1 cellular context compared by ENCODE assay signal in the genomic region with DNA sequence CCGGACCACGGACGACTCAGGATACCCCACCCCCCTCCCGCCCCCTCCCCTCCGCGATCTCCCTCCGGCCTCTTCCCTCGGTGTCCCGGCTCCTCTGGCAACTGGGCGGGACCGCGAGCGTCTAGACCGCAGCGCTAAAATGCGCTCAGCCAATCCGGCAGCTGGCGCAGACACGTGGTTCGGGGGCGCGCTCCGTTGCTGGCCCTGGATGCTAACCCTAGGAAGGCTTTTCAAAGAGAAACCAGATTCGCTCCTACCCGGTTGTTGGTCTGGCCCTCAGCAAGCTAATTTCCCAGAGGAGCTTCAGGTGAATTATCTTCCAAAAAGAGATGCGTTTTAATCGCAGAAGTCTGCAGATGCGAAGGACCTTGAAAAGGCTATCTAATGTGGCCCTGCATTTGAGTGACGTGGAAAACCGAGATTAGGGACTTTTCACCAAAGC.
TF ChIP-seq lines count a peak whose summit lies in the region.

A gene with protein sequence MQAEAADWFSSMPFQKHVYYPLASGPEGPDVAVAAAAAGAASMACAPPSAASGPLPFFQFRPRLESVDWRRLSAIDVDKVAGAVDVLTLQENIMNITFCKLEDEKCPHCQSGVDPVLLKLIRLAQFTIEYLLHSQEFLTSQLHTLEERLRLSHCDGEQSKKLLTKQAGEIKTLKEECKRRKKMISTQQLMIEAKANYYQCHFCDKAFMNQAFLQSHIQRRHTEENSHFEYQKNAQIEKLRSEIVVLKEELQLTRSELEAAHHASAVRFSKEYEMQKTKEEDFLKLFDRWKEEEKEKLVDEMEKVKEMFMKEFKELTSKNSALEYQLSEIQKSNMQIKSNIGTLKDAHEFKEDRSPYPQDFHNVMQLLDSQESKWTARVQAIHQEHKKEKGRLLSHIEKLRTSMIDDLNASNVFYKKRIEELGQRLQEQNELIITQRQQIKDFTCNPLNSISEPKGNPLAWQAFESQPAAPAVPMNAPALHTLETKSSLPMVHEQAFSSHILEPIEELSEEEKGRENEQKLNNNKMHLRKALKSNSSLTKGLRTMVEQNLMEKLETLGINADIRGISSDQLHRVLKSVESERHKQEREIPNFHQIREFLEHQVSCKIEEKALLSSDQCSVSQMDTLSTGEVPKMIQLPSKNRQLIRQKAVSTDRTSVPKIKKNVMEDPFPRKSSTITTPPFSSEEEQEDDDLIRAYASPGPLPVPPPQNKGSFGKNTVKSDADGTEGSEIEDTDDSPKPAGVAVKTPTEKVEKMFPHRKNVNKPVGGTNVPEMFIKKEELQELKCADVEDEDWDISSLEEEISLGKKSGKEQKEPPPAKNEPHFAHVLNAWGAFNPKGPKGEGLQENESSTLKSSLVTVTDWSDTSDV (minus strand): TSS at position 96 of the 442 bp plus-strand sequence. CDS start 2,677 bp downstream, outside the sequence.

TF ChIP-seq in HepG2, 621 proteins besides CTCF, POLR2A, EP300 and RAD21 (continued from another document and continues in another):
- TF ChIP-seq, protein P1, sequence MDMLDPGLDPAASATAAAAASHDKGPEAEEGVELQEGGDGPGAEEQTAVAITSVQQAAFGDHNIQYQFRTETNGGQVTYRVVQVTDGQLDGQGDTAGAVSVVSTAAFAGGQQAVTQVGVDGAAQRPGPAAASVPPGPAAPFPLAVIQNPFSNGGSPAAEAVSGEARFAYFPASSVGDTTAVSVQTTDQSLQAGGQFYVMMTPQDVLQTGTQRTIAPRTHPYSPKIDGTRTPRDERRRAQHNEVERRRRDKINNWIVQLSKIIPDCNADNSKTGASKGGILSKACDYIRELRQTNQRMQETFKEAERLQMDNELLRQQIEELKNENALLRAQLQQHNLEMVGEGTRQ (IDR thresholded peaks at IDR 0.05; ENCODE audit: low read depth, low read length), result peak; percentile 60
- TF ChIP-seq, protein P1 (CRISPR knock-in tag; IDR thresholded peaks at IDR 0.05; ENCODE audit: borderline replicate concordance), result peak; percentile 70; the same call in 1 of the 2 replicates
- TF ChIP-seq KMT2B (CRISPR knock-in tag; IDR thresholded peaks at IDR 0.05) (peak; percentile 72), KDM1A (CRISPR knock-in tag; IDR thresholded peaks at IDR 0.05) (no peak), TP53 (CRISPR knock-in tag; conservative IDR thresholded peaks at IDR 0.05) (no peak), CREM (IDR thresholded peaks at IDR 0.05) (0 out of 2 replicates have a peak, but pooled peaks have one; percentile 15), CREM (CRISPR knock-in tag; IDR thresholded peaks at IDR 0.05) (no peak), ZNF207 (IDR thresholded peaks at IDR 0.05; ENCODE audit: borderline replicate concordance) (no peak), RARG (CRISPR knock-in tag; IDR thresholded peaks at IDR 0.05; ENCODE audit: low read depth) (no peak), ETV6 (CRISPR knock-in tag; conservative IDR thresholded peaks at IDR 0.05) (0 out of 2 replicates have a peak, but pooled peaks have one; percentile 30), MXD4 (CRISPR knock-in tag; IDR thresholded peaks at IDR 0.05) (0 out of 2 replicates have a peak, but pooled peaks have one; percentile 36), HOXD1 (CRISPR knock-in tag; IDR thresholded peaks at IDR 0.05) (no peak), ZNF101 (CRISPR knock-in tag; IDR thresholded peaks at IDR 0.05; ENCODE audit: borderline replicate concordance, low read depth) (no peak), BCL6 (CRISPR knock-in tag; IDR thresholded peaks at IDR 0.05) (0 out of 2 replicates have a peak, but pooled peaks have one; percentile 10), ZNF264 (CRISPR knock-in tag; IDR thresholded peaks at IDR 0.05) (0 out of 2 replicates have a peak, but pooled peaks have one; percentile 20), TGIF2 (CRISPR knock-in tag; IDR thresholded peaks at IDR 0.05) (0 out of 2 replicates have a peak, but pooled peaks have one; percentile 3), FOXC1 (CRISPR knock-in tag; IDR thresholded peaks at IDR 0.05; ENCODE audit: borderline replicate concordance) (no peak), RFXAP (CRISPR knock-in tag; IDR thresholded peaks at IDR 0.05; ENCODE audit: borderline replicate concordance) (peak; percentile 94), HDAC2 (CRISPR knock-in tag; IDR thresholded peaks at IDR 0.05) (0 out of 2 replicates have a peak, but pooled peaks have one; percentile 14), ZNF558 (CRISPR knock-in tag; IDR thresholded peaks at IDR 0.05; ENCODE audit: borderline replicate concordance) (no peak), ZNF3 (CRISPR knock-in tag; IDR thresholded peaks at IDR 0.05) (no peak), PHB2 (IDR thresholded peaks at IDR 0.05; ENCODE audit: partially characterized antibody) (no peak), RFX5 (IDR thresholded peaks at IDR 0.05; ENCODE audit: low read depth, low read length) (peak; percentile 69), SMARCE1 (IDR thresholded peaks at IDR 0.05; ENCODE audit: borderline replicate concordance) (no peak), SALL1 (CRISPR knock-in tag; IDR thresholded peaks at IDR 0.05) (peak; percentile 24; the same call in 1 of the 2 replicates), KLF11 (CRISPR knock-in tag; IDR thresholded peaks at IDR 0.05) (no peak), ZNF34 (CRISPR knock-in tag; IDR thresholded peaks at IDR 0.05; ENCODE audit: borderline replicate concordance) (no peak), ISL2 (CRISPR knock-in tag; IDR thresholded peaks at IDR 0.05) (no peak)
- TF ChIP-seq, protein P2, sequence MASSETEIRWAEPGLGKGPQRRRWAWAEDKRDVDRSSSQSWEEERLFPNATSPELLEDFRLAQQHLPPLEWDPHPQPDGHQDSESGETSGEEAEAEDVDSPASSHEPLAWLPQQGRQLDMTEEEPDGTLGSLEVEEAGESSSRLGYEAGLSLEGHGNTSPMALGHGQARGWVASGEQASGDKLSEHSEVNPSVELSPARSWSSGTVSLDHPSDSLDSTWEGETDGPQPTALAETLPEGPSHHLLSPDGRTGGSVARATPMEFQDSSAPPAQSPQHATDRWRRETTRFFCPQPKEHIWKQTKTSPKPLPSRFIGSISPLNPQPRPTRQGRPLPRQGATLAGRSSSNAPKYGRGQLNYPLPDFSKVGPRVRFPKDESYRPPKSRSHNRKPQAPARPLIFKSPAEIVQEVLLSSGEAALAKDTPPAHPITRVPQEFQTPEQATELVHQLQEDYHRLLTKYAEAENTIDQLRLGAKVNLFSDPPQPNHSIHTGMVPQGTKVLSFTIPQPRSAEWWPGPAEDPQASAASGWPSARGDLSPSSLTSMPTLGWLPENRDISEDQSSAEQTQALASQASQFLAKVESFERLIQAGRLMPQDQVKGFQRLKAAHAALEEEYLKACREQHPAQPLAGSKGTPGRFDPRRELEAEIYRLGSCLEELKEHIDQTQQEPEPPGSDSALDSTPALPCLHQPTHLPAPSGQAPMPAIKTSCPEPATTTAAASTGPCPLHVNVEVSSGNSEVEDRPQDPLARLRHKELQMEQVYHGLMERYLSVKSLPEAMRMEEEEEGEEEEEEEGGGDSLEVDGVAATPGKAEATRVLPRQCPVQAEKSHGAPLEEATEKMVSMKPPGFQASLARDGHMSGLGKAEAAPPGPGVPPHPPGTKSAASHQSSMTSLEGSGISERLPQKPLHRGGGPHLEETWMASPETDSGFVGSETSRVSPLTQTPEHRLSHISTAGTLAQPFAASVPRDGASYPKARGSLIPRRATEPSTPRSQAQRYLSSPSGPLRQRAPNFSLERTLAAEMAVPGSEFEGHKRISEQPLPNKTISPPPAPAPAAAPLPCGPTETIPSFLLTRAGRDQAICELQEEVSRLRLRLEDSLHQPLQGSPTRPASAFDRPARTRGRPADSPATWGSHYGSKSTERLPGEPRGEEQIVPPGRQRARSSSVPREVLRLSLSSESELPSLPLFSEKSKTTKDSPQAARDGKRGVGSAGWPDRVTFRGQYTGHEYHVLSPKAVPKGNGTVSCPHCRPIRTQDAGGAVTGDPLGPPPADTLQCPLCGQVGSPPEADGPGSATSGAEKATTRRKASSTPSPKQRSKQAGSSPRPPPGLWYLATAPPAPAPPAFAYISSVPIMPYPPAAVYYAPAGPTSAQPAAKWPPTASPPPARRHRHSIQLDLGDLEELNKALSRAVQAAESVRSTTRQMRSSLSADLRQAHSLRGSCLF (CRISPR knock-in tag; IDR thresholded peaks at IDR 0.05; ENCODE audit: borderline replicate concordance), result 0 out of 2 replicates have a peak, but pooled peaks have one; percentile 21
- TF ChIP-seq, protein P3, sequence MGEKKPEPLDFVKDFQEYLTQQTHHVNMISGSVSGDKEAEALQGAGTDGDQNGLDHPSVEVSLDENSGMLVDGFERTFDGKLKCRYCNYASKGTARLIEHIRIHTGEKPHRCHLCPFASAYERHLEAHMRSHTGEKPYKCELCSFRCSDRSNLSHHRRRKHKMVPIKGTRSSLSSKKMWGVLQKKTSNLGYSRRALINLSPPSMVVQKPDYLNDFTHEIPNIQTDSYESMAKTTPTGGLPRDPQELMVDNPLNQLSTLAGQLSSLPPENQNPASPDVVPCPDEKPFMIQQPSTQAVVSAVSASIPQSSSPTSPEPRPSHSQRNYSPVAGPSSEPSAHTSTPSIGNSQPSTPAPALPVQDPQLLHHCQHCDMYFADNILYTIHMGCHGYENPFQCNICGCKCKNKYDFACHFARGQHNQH (CRISPR knock-in tag; IDR thresholded peaks at IDR 0.05), result no peak
- TF ChIP-seq, protein P4, sequence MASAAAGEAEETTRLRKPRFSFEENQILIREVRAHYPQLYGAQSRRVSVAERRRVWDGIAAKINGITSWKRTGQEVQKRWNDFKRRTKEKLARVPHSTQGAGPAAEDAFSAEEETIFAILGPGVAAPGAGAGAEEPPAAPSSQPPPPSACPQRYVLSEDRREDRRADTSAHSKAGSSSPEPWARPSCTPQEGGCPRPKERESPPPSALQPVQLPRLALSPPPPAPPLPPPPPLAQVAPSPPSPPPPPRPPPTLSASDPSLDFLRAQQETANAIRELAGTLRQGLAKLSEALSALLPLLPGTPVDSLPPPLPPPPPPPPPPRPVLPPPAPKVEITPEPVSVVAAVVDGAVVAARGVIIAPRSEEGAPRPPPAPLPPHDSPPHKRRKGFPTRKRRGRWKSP (CRISPR knock-in tag; IDR thresholded peaks at IDR 0.05), result peak; percentile 94
- TF ChIP-seq, protein P5, sequence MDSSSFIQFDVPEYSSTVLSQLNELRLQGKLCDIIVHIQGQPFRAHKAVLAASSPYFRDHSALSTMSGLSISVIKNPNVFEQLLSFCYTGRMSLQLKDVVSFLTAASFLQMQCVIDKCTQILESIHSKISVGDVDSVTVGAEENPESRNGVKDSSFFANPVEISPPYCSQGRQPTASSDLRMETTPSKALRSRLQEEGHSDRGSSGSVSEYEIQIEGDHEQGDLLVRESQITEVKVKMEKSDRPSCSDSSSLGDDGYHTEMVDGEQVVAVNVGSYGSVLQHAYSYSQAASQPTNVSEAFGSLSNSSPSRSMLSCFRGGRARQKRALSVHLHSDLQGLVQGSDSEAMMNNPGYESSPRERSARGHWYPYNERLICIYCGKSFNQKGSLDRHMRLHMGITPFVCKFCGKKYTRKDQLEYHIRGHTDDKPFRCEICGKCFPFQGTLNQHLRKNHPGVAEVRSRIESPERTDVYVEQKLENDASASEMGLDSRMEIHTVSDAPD (CRISPR knock-in tag; IDR thresholded peaks at IDR 0.05), result no peak
- TF ChIP-seq, protein P6, sequence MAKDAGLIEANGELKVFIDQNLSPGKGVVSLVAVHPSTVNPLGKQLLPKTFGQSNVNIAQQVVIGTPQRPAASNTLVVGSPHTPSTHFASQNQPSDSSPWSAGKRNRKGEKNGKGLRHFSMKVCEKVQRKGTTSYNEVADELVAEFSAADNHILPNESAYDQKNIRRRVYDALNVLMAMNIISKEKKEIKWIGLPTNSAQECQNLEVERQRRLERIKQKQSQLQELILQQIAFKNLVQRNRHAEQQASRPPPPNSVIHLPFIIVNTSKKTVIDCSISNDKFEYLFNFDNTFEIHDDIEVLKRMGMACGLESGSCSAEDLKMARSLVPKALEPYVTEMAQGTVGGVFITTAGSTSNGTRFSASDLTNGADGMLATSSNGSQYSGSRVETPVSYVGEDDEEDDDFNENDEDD (CRISPR knock-in tag; IDR thresholded peaks at IDR 0.05; ENCODE audit: borderline replicate concordance), result peak; percentile 84; the same call in 1 of the 2 replicates
- TF ChIP-seq, protein P7, sequence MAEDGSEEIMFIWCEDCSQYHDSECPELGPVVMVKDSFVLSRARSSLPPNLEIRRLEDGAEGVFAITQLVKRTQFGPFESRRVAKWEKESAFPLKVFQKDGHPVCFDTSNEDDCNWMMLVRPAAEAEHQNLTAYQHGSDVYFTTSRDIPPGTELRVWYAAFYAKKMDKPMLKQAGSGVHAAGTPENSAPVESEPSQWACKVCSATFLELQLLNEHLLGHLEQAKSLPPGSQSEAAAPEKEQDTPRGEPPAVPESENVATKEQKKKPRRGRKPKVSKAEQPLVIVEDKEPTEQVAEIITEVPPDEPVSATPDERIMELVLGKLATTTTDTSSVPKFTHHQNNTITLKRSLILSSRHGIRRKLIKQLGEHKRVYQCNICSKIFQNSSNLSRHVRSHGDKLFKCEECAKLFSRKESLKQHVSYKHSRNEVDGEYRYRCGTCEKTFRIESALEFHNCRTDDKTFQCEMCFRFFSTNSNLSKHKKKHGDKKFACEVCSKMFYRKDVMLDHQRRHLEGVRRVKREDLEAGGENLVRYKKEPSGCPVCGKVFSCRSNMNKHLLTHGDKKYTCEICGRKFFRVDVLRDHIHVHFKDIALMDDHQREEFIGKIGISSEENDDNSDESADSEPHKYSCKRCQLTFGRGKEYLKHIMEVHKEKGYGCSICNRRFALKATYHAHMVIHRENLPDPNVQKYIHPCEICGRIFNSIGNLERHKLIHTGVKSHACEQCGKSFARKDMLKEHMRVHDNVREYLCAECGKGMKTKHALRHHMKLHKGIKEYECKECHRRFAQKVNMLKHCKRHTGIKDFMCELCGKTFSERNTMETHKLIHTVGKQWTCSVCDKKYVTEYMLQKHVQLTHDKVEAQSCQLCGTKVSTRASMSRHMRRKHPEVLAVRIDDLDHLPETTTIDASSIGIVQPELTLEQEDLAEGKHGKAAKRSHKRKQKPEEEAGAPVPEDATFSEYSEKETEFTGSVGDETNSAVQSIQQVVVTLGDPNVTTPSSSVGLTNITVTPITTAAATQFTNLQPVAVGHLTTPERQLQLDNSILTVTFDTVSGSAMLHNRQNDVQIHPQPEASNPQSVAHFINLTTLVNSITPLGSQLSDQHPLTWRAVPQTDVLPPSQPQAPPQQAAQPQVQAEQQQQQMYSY (CRISPR knock-in tag; IDR thresholded peaks at IDR 0.05), result 0 out of 2 replicates have a peak, but pooled peaks have one; percentile 7
- TF ChIP-seq, protein P8, sequence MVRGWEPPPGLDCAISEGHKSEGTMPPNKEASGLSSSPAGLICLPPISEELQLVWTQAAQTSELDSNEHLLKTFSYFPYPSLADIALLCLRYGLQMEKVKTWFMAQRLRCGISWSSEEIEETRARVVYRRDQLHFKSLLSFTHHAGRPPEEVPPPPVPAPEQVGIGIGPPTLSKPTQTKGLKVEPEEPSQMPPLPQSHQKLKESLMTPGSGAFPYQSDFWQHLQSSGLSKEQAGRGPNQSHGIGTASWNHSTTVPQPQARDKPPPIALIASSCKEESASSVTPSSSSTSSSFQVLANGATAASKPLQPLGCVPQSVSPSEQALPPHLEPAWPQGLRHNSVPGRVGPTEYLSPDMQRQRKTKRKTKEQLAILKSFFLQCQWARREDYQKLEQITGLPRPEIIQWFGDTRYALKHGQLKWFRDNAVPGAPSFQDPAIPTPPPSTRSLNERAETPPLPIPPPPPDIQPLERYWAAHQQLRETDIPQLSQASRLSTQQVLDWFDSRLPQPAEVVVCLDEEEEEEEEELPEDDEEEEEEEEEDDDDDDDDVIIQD (CRISPR knock-in tag; IDR thresholded peaks at IDR 0.05; ENCODE audit: low read depth), result no peak
